ENCODE assay signal across 29 cellular contexts in genomic region chr2:148719195-148719749, GRCh38.
A peak's percentile ranks its signal among the peaks of the same experiment; 100 is the strongest.
DNase-seq lines count a peak whose midpoint lies in the region; ATAC-seq, FAIRE-seq and TF ChIP-seq lines count a peak whose summit lies in the region.
"Had no signal": no experiment of that assay in that cellular context is flagged by ENCODE, and none has a peak within 500 bp of the region (broad histone marks: within the 10 kb centered on the region; RNA-seq: fewer than 3 reads in every experiment).

No MANE protein-coding gene starts in this region.

- H3K14ac ChIP-seq in trophoblast cell (ENCODE audit: low read length), result peak overlapping the region; percentile 63

- DNase-seq in CD4-positive, CD25-positive, alpha-beta regulatory T cell, result no peak
- DNase-seq in CD8-positive, alpha-beta memory T cell, result no peak
- no peak for DNase-seq in central memory CD8-positive, alpha-beta T cell (ENCODE audit: low spot score in 2 of 2)
- no peak for DNase-seq in trophoblast cell
- DNase-seq in NCI-H82 (lab: John Stamatoyannopoulos, UW), result no peak
- no peak for DNase-seq in GM12891 (ENCODE audit: insufficient read length, low spot score)
- DNase-seq: activated CD4-positive, alpha-beta T cell treated with anti-CD3 and anti-CD28 coated beads, Interleukin-2, amount 10 ng/mL, durations not matched to agents 7 days and 5 days; activated naive CD4-positive, alpha-beta T cell treated with anti-CD3 and anti-CD28 coated beads, Interleukin-2, amount 50 U/mL, for 16 hours; colonic mucosa; DMS79 treated with DMSO at 0.1 percent for 48 hours; effector memory CD4-positive, alpha-beta T cell; GF-D8; GOT3; mammary epithelial cell; NCI-H2107; Peyer's patch; right cardiac atrium; SHP77 treated with DMSO at 0.1 percent for 48 hours; spleen; stimulated activated CD4-positive, alpha-beta T cell treated with anti-CD3 and anti-CD28 coated beads, Interleukin-2, amount 100 ng/mL, for 24 hours; T1000; thyroid gland; WERI-Rb-1 had no signal

- no peaks in the 10 kb centered on the region for H3K27me3 Mint-ChIP-seq in CD4-positive, CD25-positive, alpha-beta regulatory T cell
- H3K27me3 Mint-ChIP-seq in CD8-positive, alpha-beta memory T cell, result no peaks in the 10 kb centered on the region
- no peaks in the 10 kb centered on the region for H3K27me3 Mint-ChIP-seq in central memory CD8-positive, alpha-beta T cell
- H3K27me3 Mint-ChIP-seq: activated CD4-positive, alpha-beta T cell treated with anti-CD3 and anti-CD28 coated beads, Interleukin-2, amount 10 ng/mL, durations not matched to agents 7 days and 5 days had no signal

- no peak overlapping the region for H4K12ac ChIP-seq in trophoblast cell (ENCODE audit: low read depth, low read length)

- no peak overlapping the region for H3K4me3 Mint-ChIP-seq in CD4-positive, CD25-positive, alpha-beta regulatory T cell
- H3K4me3 Mint-ChIP-seq in CD8-positive, alpha-beta memory T cell, result peak overlapping the region in 4 of 7 donors; percentile 18 to 49 (median 41)
- no peak overlapping the region for H3K4me3 Mint-ChIP-seq in central memory CD8-positive, alpha-beta T cell
- H3K4me3 Mint-ChIP-seq: activated CD4-positive, alpha-beta T cell treated with anti-CD3 and anti-CD28 coated beads, Interleukin-2, amount 10 ng/mL, durations not matched to agents 7 days and 5 days; activated T-helper 1 cell treated with anti-CD3 and anti-CD28 coated beads, Interleukin-12 subunit alpha, Interleukin-12 subunit beta, Interleukin-2, Interleukin-4 antibody, amounts not matched to agents 30 ng/mL and 10 ng/mL and 1 ng/mL, durations not matched to agents 14 hours and 24 hours and 36 hours; neural progenitor cell had no signal

- CTCF ChIA-PET in CD8-positive, alpha-beta memory T cell (lab: Charles Lee), result interaction anchor here (1.1 kb wide), 1 partner anchor 298 kb away, joined by 3 read pairs; no protein-coding TSS in a partner anchor

- H4K8ac ChIP-seq in trophoblast cell (ENCODE audit: low read depth, low read length), result no peak overlapping the region

- no peak for FAIRE-seq in GM12891 (lab: Jason Lieb, UNC)
- FAIRE-seq: astrocyte had no signal

- no peak overlapping the region for H3K4me3 ChIP-seq in CD4-positive, CD25-positive, alpha-beta regulatory T cell (ENCODE audit: low read depth, low read length)
- no peak overlapping the region for H3K4me3 ChIP-seq in CD8-positive, alpha-beta memory T cell (ENCODE audit: low read length)
- no peak overlapping the region for H3K4me3 ChIP-seq in trophoblast cell (ENCODE audit: low read depth, low read length)
- H3K4me3 ChIP-seq: BLaER1 treated with 17β-estradiol and CSF1 and Interleukin-3, amounts not matched to agents 10 nM and 100 nM; cardiac muscle cell; colonic mucosa; neural progenitor cell; Peyer's patch; spleen; thyroid gland had no signal

- H3K18ac ChIP-seq in trophoblast cell (ENCODE audit: low read length), result peak overlapping the region; percentile 50

- peaks cover 21% of the 10 kb centered on the region for H3K36me3 Mint-ChIP-seq in CD4-positive, CD25-positive, alpha-beta regulatory T cell
- H3K36me3 Mint-ChIP-seq in CD8-positive, alpha-beta memory T cell, result peaks cover 4 to 24% (median 11%) of the 10 kb centered on the region in 3 donors
- peaks cover 17% of the 10 kb centered on the region for H3K36me3 Mint-ChIP-seq in central memory CD8-positive, alpha-beta T cell (ENCODE audit: insufficient read depth)

- no peaks in the 10 kb centered on the region for H3K9me3 ChIP-seq in CD4-positive, CD25-positive, alpha-beta regulatory T cell (ENCODE audit: control insufficient read depth in 2 of 2, low read length in 2 of 2)
- no peaks in the 10 kb centered on the region for H3K9me3 ChIP-seq in CD8-positive, alpha-beta memory T cell (ENCODE audit: low read length)
- H3K9me3 ChIP-seq in trophoblast cell (ENCODE audit: insufficient read depth, low read depth, low read length), result no peaks in the 10 kb centered on the region
- H3K9me3 ChIP-seq: colonic mucosa, Peyer's patch, thyroid gland had no signal

- H3K79me2 ChIP-seq in trophoblast cell (ENCODE audit: control insufficient read depth, insufficient read depth, low read length, poor library complexity), result peaks cover 5% of the 10 kb centered on the region

- no peak overlapping the region for H3K4me2 ChIP-seq in trophoblast cell (ENCODE audit: low read length)
- H3K4me2 ChIP-seq: neural progenitor cell had no signal

- H3K4me1 ChIP-seq in CD4-positive, CD25-positive, alpha-beta regulatory T cell (ENCODE audit: control insufficient read depth, insufficient read depth, low read length, poor library complexity, severe bottlenecking), result peaks cover 22% of the 10 kb centered on the region
- peaks cover 26% of the 10 kb centered on the region for H3K4me1 ChIP-seq in CD8-positive, alpha-beta memory T cell (ENCODE audit: insufficient read depth, low read length)
- H3K4me1 ChIP-seq in trophoblast cell (ENCODE audit: control insufficient read depth in 1 of 2, insufficient read depth in 2 of 2, low read length in 2 of 2), result peaks cover 14% of the 10 kb centered on the region in 2 experiments

- POLR2A ChIA-PET in CD8-positive, alpha-beta memory T cell (lab: Charles Lee), result no interaction called here

- H3K27me3 ChIP-seq in CD4-positive, CD25-positive, alpha-beta regulatory T cell (ENCODE audit: control insufficient read depth, insufficient read depth, low read length), result no peaks in the 10 kb centered on the region
- no peaks in the 10 kb centered on the region for H3K27me3 ChIP-seq in CD8-positive, alpha-beta memory T cell (ENCODE audit: insufficient read depth, low read length, poor library complexity, severe bottlenecking)
- no peaks in the 10 kb centered on the region for H3K27me3 ChIP-seq in trophoblast cell (ENCODE audit: insufficient read depth, low read length)
- H3K27me3 ChIP-seq: cardiac muscle cell, colonic mucosa, neural progenitor cell, Peyer's patch, spleen, thyroid gland had no signal

- H2AFZ ChIP-seq in trophoblast cell (ENCODE audit: insufficient read depth, low read length, poor library complexity), result no peak overlapping the region
- H2AFZ ChIP-seq: neural progenitor cell had no signal

- peak overlapping the region; percentile 1 for H3K4ac ChIP-seq in trophoblast cell (ENCODE audit: low read depth, low read length)

- H3K23ac ChIP-seq in trophoblast cell (ENCODE audit: low read length), result no peak overlapping the region

- H4K91ac ChIP-seq in trophoblast cell (ENCODE audit: low read depth, low read length), result peak overlapping the region; percentile 58

- peaks cover 55 to 94% (median 71%) of the 10 kb centered on the region in 4 donors for H3K4me1 Mint-ChIP-seq in CD4-positive, CD25-positive, alpha-beta regulatory T cell
- H3K4me1 Mint-ChIP-seq in CD8-positive, alpha-beta memory T cell, result peaks cover 93 to 97% (median 95%) of the 10 kb centered on the region in 3 donors
- H3K4me1 Mint-ChIP-seq in central memory CD8-positive, alpha-beta T cell, result peaks cover 90% of the 10 kb centered on the region
- H3K4me1 Mint-ChIP-seq: neural progenitor cell had no signal

- peaks cover 4% of the 10 kb centered on the region for H3K79me1 ChIP-seq in trophoblast cell (ENCODE audit: low read length)

- H3K27ac Mint-ChIP-seq in CD4-positive, CD25-positive, alpha-beta regulatory T cell, result peak overlapping the region in 2 of 3 donors; percentile 30 to 57
- peak overlapping the region in 5 of 8 donors; percentile 14 to 75 (median 42) for H3K27ac Mint-ChIP-seq in CD8-positive, alpha-beta memory T cell
- H3K27ac Mint-ChIP-seq in central memory CD8-positive, alpha-beta T cell (ENCODE audit: low read depth), result peak overlapping the region; percentile 69
- H3K27ac Mint-ChIP-seq: activated CD4-positive, alpha-beta T cell treated with anti-CD3 and anti-CD28 coated beads, Interleukin-2, amount 10 ng/mL, durations not matched to agents 7 days and 5 days; activated T-helper 1 cell treated with anti-CD3 and anti-CD28 coated beads, Interleukin-12 subunit alpha, Interleukin-12 subunit beta, Interleukin-2, Interleukin-4 antibody, amounts not matched to agents 30 ng/mL and 10 ng/mL and 1 ng/mL, durations not matched to agents 14 hours and 24 hours and 36 hours; neural progenitor cell had no signal

- WGBS in trophoblast cell (ENCODE audit: extremely low coverage, insufficient coverage, insufficient read length), result no CpG with 5 or more reads among the region's 6 CpGs

- peak overlapping the region; percentile 48 for H2BK120ac ChIP-seq in trophoblast cell (ENCODE audit: insufficient read depth, low read length, poor library complexity)

- no peak for ATAC-seq in CD4-positive, CD25-positive, alpha-beta regulatory T cell (ENCODE audit: low read depth in 2 of 2)
- ATAC-seq in central memory CD8-positive, alpha-beta T cell (replicated peaks; ENCODE audit: extremely low read depth, poor library complexity, severe bottlenecking), result no peak
- no peak for ATAC-seq in HG03135 (IDR thresholded peaks at IDR 0.05; ENCODE audit: unreplicated experiment)

- TF ChIP-seq POLR2A in GM12891 (IDR thresholded peaks at IDR 0.05; ENCODE audit: low read depth, low read length), result no peak

- no peak overlapping the region for H2AK5ac ChIP-seq in trophoblast cell (ENCODE audit: low read length)

- no peak overlapping the region for H2BK5ac ChIP-seq in trophoblast cell (ENCODE audit: low read depth, low read length, poor library complexity)

- H3K36me3 ChIP-seq in CD4-positive, CD25-positive, alpha-beta regulatory T cell (ENCODE audit: control insufficient read depth, insufficient read depth, low read length), result no peaks in the 10 kb centered on the region
- H3K36me3 ChIP-seq in CD8-positive, alpha-beta memory T cell (ENCODE audit: insufficient read depth, low read length), result no peaks in the 10 kb centered on the region
- no peaks in the 10 kb centered on the region for H3K36me3 ChIP-seq in trophoblast cell (ENCODE audit: control insufficient read depth in 1 of 2, insufficient read depth in 2 of 2, low read length in 2 of 2)
- H3K36me3 ChIP-seq: cardiac muscle cell, colonic mucosa, Peyer's patch, thyroid gland, WERI-Rb-1 had no signal

- peak overlapping the region; percentile 16 for H2BK12ac ChIP-seq in trophoblast cell (ENCODE audit: low read length)

- H3K27ac ChIP-seq in CD4-positive, CD25-positive, alpha-beta regulatory T cell (ENCODE audit: insufficient read depth, low read length, poor library complexity, severe bottlenecking), result no peak overlapping the region
- no peak overlapping the region for H3K27ac ChIP-seq in CD8-positive, alpha-beta memory T cell (ENCODE audit: low read depth, low read length)
- H3K27ac ChIP-seq in trophoblast cell (ENCODE audit: low read depth, low read length), result peak overlapping the region; percentile 57
- H3K27ac ChIP-seq: BLaER1 treated with 17β-estradiol and CSF1 and Interleukin-3, amounts not matched to agents 10 nM and 100 nM; colonic mucosa; neural progenitor cell; Peyer's patch; spleen; thyroid gland; WERI-Rb-1 had no signal

- no peak overlapping the region for H3K9ac ChIP-seq in trophoblast cell (ENCODE audit: low read length)
- H3K9ac ChIP-seq: BLaER1 treated with 17β-estradiol and CSF1 and Interleukin-3, amounts not matched to agents 10 nM and 100 nM; neural progenitor cell had no signal

- peaks cover 0 to 11% (median 0%) of the 10 kb centered on the region in 7 donors for H3K9me3 Mint-ChIP-seq in CD4-positive, CD25-positive, alpha-beta regulatory T cell
- H3K9me3 Mint-ChIP-seq in CD8-positive, alpha-beta memory T cell, result no peaks in the 10 kb centered on the region
- H3K9me3 Mint-ChIP-seq in central memory CD8-positive, alpha-beta T cell, result no peaks in the 10 kb centered on the region

TF ChIP-seq in GM12891, 5 proteins besides CTCF, POLR2A, EP300 and RAD21 (continues in another document):
- no peak for TF ChIP-seq PAX5 (IDR thresholded peaks at IDR 0.05; ENCODE audit: insufficient read depth, low read length, severe bottlenecking)

Comparison
In these comparisons a context has a peak if more than half of its experiments do, and no peak if none do; other contexts are left out.
1. H3K4me3 Mint-ChIP-seq: peak in CD8-positive, alpha-beta memory T cell (4 of 7); none in CD4-positive, CD25-positive, alpha-beta regulatory T cell (0 of 4) and central memory CD8-positive, alpha-beta T cell (single experiment).
2. Peak in every context shown above with its lines, with median percentiles within 50 percentile points of each other: H3K27ac Mint-ChIP-seq.